ENCODE assay signal across 8 cellular contexts in genomic region chr2:88831792-88832248, GRCh38.
A peak's percentile ranks its signal among the peaks of the same experiment; 100 is the strongest.
DNase-seq lines count a peak whose midpoint lies in the region; ATAC-seq and TF ChIP-seq lines count a peak whose summit lies in the region.

No MANE protein-coding gene starts in this region.

- peak; percentile 88 for TF ChIP-seq CTCF in GM12874 (IDR thresholded peaks at IDR 0.05; ENCODE audit: insufficient read depth, low read depth, low read length)
- peak; percentile 52 to 97 (median 86); a peak in 5 of 6 replicates for TF ChIP-seq CTCF in HCT116 (IDR thresholded peaks at IDR 0.05 in 2 of 3, conservative IDR thresholded peaks at IDR 0.05 in 1 of 3; ENCODE audit: borderline replicate concordance in 1 of 3, insufficient read depth in 1 of 3, low read depth in 2 of 3, low read length in 2 of 3)
- TF ChIP-seq CTCF in LNCAP (IDR thresholded peaks at IDR 0.05): peak; percentile 83

- RAD21 ChIA-PET in HCT116 (lab: Charles Lee; ENCODE audit: low non-redundant PET in 1 of 2, low total read pairs in 2 of 2, uncharacterized antibody in 2 of 2, unreplicated experiment in 2 of 2): no interaction called here

- H3K9ac ChIP-seq in HCT116 (ENCODE audit: low read length): no peak overlapping the region

- no peak overlapping the region for H3K4me2 ChIP-seq in HCT116 (ENCODE audit: low read length)

- intact Hi-C loops in HCT116 (cut with micrococcal nuclease): no loop called here

- no peaks in the 10 kb centered on the region for H3K9me3 ChIP-seq in HCT116 (ENCODE audit: control insufficient read depth in 1 of 2, insufficient read depth in 1 of 2, low read depth in 1 of 2, low read length in 2 of 2)

- BruUV-seq in HCT116 (replicated peaks; lab: Mats Ljungman, UMichigan): no TSS peak

- CTCF ChIA-PET in HCT116 (lab: Charles Lee): interaction anchor here (0.6 to 1.9 kb wide), 18 partner anchors 9 to 323 kb away, joined by 3 to 11 read pairs (median 4); no protein-coding TSS in a partner anchor

- in situ Hi-C loops in ACHN (cut with HindIII; ENCODE audit: low pct_ligation_motif_present, low pct_unique_long_range_greater_than_20kb, low sequenced_read_pairs): no loop called here

- DNase-seq in ACHN (peak; percentile 55), HCT116 (ENCODE audit: low read depth, low spot score) (peak; percentile 42), glomerular visceral epithelial cell (ENCODE audit: extremely low spot score) (peak; percentile 35), GOT3 (lab: John Stamatoyannopoulos, UW) (no peak)
- peak; percentile 71 for DNase-seq in activated CD4-positive, alpha-beta T cell treated with anti-CD3 and anti-CD28 coated beads for 48 hours
- DNase-seq in stimulated activated CD4-positive, alpha-beta T cell treated with anti-CD3 and anti-CD28 coated beads, Interleukin-15, amount 100 ng/mL, for 48 hours (ENCODE audit: low read depth in 2 of 2): peak; percentile 31 to 44

- H3K27ac ChIP-seq in HCT116 (ENCODE audit: low read depth, low read length): no peak overlapping the region

- H3K79me2 ChIP-seq in HCT116 (ENCODE audit: insufficient read depth, low read length): no peaks in the 10 kb centered on the region

- no peaks in the 10 kb centered on the region for H3K9me2 ChIP-seq in HCT116 (ENCODE audit: insufficient read depth)

- no peaks in the 10 kb centered on the region for H3K4me1 ChIP-seq in HCT116 (ENCODE audit: control insufficient read depth in 1 of 2, insufficient read depth in 2 of 2, low read length in 2 of 2)

- H4K20me1 ChIP-seq in HCT116 (ENCODE audit: insufficient read depth): no peaks in the 10 kb centered on the region

- TF ChIP-seq POLR2A in HCT116 (IDR thresholded peaks at IDR 0.05; ENCODE audit: borderline replicate concordance, extremely low read depth, insufficient read depth, insufficient read length): no peak

- no peak overlapping the region for H2AFZ ChIP-seq in HCT116 (ENCODE audit: low read depth, low read length, poor library complexity, severe bottlenecking)

- POLR2A ChIA-PET in HCT116 (lab: Charles Lee): interaction anchor here (0.9 kb wide), 1 partner anchor 49 kb away, joined by 3 read pairs; no protein-coding TSS in a partner anchor

- peak; percentile 63 for TF ChIP-seq RAD21 in HCT116 (IDR thresholded peaks at IDR 0.05; ENCODE audit: low read depth)

- no peak overlapping the region for H3K4me3 ChIP-seq in HCT116 (replicated peaks in 1 of 2; ENCODE audit: low read depth in 1 of 2, low read length in 2 of 2)

- H3K27me3 ChIP-seq in HCT116 (ENCODE audit: insufficient read depth, low read length): 0 out of 2 replicates have a peak, but pooled peaks cover 9% of the 10 kb centered on the region

- H3K36me3 ChIP-seq in HCT116 (ENCODE audit: control insufficient read depth in 1 of 2, insufficient read depth in 2 of 2, low read length in 2 of 2): no peaks in the 10 kb centered on the region

- ATAC-seq in HCT116: peak; percentile 96

TF ChIP-seq in HCT116, 20 proteins besides CTCF, POLR2A, EP300 and RAD21:
- TF ChIP-seq JUND (IDR thresholded peaks at IDR 0.05) (no peak), ZFX (IDR thresholded peaks at IDR 0.05) (no peak), EZH2 (IDR thresholded peaks at IDR 0.05) (no peak), ELF1 (IDR thresholded peaks at IDR 0.05; ENCODE audit: borderline replicate concordance, low read depth) (no peak), YY1 (IDR thresholded peaks at IDR 0.05; ENCODE audit: extremely low read depth, insufficient replicate concordance, low read depth, low read length) (no peak)
- TF ChIP-seq, protein P1, sequence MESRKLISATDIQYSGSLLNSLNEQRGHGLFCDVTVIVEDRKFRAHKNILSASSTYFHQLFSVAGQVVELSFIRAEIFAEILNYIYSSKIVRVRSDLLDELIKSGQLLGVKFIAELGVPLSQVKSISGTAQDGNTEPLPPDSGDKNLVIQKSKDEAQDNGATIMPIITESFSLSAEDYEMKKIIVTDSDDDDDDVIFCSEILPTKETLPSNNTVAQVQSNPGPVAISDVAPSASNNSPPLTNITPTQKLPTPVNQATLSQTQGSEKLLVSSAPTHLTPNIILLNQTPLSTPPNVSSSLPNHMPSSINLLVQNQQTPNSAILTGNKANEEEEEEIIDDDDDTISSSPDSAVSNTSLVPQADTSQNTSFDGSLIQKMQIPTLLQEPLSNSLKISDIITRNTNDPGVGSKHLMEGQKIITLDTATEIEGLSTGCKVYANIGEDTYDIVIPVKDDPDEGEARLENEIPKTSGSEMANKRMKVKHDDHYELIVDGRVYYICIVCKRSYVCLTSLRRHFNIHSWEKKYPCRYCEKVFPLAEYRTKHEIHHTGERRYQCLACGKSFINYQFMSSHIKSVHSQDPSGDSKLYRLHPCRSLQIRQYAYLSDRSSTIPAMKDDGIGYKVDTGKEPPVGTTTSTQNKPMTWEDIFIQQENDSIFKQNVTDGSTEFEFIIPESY (IDR thresholded peaks at IDR 0.05; ENCODE audit: extremely low read depth, insufficient replicate concordance, low read length): no peak
